Comparison of ENCODE assay signal across 8 cellular contexts in the genomic region with DNA sequence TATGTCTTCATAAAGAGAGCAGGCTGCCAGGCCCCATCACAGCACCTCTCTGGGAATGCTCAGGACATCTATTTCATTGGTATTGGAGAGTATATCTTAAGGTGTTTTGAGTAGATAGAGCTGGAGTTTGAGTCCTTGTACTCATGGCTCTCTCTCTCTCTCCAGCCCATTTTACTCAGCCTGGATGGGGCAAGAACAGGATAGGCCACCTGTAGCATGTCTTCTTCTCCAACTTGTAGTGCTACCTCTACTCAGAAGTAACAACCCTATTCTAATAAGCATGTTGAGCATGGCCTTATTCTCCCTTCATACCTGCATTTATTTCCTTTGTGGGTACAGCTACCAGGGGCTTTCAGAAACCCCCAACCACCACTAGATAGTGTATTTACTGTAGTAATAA. TPM values are rescaled to one million over a fixed set of nuclear protein-coding genes. Genes with fewer than 3 reads are reported as not detected.
"Had no signal": no experiment of that assay in that cellular context is flagged by ENCODE, and none has a peak within 500 bp of the region (broad histone marks: within the 10 kb centered on the region; RNA-seq: fewer than 3 reads in every experiment).

No MANE protein-coding gene starts in this region.

- H3K4me3 ChIP-seq: K562 had no signal

- DNase-seq: IMR-90, KBM-7 had no signal

- H3K27ac ChIP-seq: HL-60 had no signal

RNA-seq across cellular contexts. Expression of a gene that starts 21.9 kb away (rescaled TPM):
- total RNA-seq: HepG2, HT-29, HT1080, IMR-90, K562 had no signal
- polyA plus RNA-seq: HepG2, IgD-negative memory B cell, IMR-90, K562 had no signal
